35 cellular contexts compared by ENCODE assay signal in genomic region chr2:236219411-236219810, GRCh38. TPM values are rescaled to one million over a fixed set of nuclear protein-coding genes. Genes with fewer than 3 reads are reported as not detected.
"Had no signal": no experiment of that assay in that cellular context is flagged by ENCODE, and none has a peak within 500 bp of the region (broad histone marks: within the 10 kb centered on the region; RNA-seq: fewer than 3 reads in every experiment).

No MANE protein-coding gene starts in this region.

- H3K36me3 ChIP-seq: brain microvascular endothelial cell, gastrocnemius medialis had no signal

- H3K27ac Mint-ChIP-seq: activated CD4-positive, alpha-beta memory T cell treated with anti-CD3 and anti-CD28 coated beads, Interleukin-2, amount 10 ng/mL, durations not matched to agents 7 days and 5 days; activated CD4-positive, alpha-beta T cell treated with anti-CD3 and anti-CD28 coated beads, Interleukin-2, amount 10 ng/mL, durations not matched to agents 7 days and 5 days; activated naive CD8-positive, alpha-beta T cell; activated T-cell treated with anti-CD3 and anti-CD28 coated beads, Interleukin-2, amount 50 U/mL, for 24 hours; activated T-cell treated with anti-CD3 and anti-CD28 coated beads, Interleukin-2, amount 50 U/mL, for 72 hours; dendritic cell treated with granulocyte-macrophage colony-stimulating factor and Interleukin-4, amounts not matched to agents 40 ng/mL and 50 ng/mL, for 4 days; endodermal cell; T-helper 17 cell; T-helper 2 cell treated with Interferon-gamma antibody and Interleukin-4, amounts not matched to agents 5 μg/mL and 100 μg/mL, for 36 hours had no signal

- H3K4me3 Mint-ChIP-seq: activated CD4-positive, alpha-beta memory T cell treated with anti-CD3 and anti-CD28 coated beads, Interleukin-2, amount 10 ng/mL, durations not matched to agents 7 days and 5 days; activated CD4-positive, alpha-beta T cell treated with anti-CD3 and anti-CD28 coated beads, Interleukin-2, amount 10 ng/mL, durations not matched to agents 7 days and 5 days; activated naive CD8-positive, alpha-beta T cell; activated T-cell treated with anti-CD3 and anti-CD28 coated beads, Interleukin-2, amount 50 U/mL, for 24 hours; activated T-cell treated with anti-CD3 and anti-CD28 coated beads, Interleukin-2, amount 50 U/mL, for 72 hours; central memory CD8-positive, alpha-beta T cell; dendritic cell treated with granulocyte-macrophage colony-stimulating factor and Interleukin-4, amounts not matched to agents 40 ng/mL and 50 ng/mL, for 4 days; endodermal cell; T-helper 17 cell; T-helper 2 cell treated with Interferon-gamma antibody and Interleukin-4, amounts not matched to agents 5 μg/mL and 100 μg/mL, for 36 hours had no signal

- ATAC-seq: activated T-cell treated with anti-CD3 and anti-CD28 coated beads, Interleukin-2, amount 50 U/mL, for 72 hours; esophagus mucosa; foreskin keratinocyte; gastrocnemius medialis; T-helper 17 cell had no signal

- H3K4me1 Mint-ChIP-seq: activated CD4-positive, alpha-beta memory T cell treated with anti-CD3 and anti-CD28 coated beads, Interleukin-2, amount 10 ng/mL, durations not matched to agents 7 days and 5 days; activated CD4-positive, alpha-beta T cell treated with anti-CD3 and anti-CD28 coated beads, Interleukin-2, amount 10 ng/mL, durations not matched to agents 7 days and 5 days; central memory CD8-positive, alpha-beta T cell; endodermal cell had no signal

- H3K4me3 ChIP-seq: coronary artery, dorsolateral prefrontal cortex, gastrocnemius medialis had no signal

- DNase-seq: activated CD4-positive, alpha-beta memory T cell treated with anti-CD3 and anti-CD28 coated beads, Interleukin-2, amount 10 ng/mL, durations not matched to agents 7 days and 5 days; activated CD4-positive, alpha-beta T cell treated with anti-CD3 and anti-CD28 coated beads for 1 hour; activated CD4-positive, alpha-beta T cell treated with anti-CD3 and anti-CD28 coated beads for 4 hours; activated CD4-positive, alpha-beta T cell treated with anti-CD3 and anti-CD28 coated beads, Interleukin-2, amount 10 ng/mL, durations not matched to agents 7 days and 5 days; activated CD4-positive, alpha-beta T cell treated with anti-CD3 and anti-CD28 coated beads, Interleukin-2, amount 50 U/mL, for 4 hours; activated CD4-positive, CD25-positive, alpha-beta regulatory T cell; activated CD8-positive, alpha-beta memory T cell treated with anti-CD3 and anti-CD28 coated beads, Interleukin-2, amount 50 U/mL, for 48 hours; activated gamma-delta T cell treated with Interleukin-2 at 50 U/mL for 16 hours; activated naive CD4-positive, alpha-beta T cell treated with anti-CD3 and anti-CD28 coated beads, Interleukin-2, amount 50 U/mL, for 16 hours; activated naive CD4-positive, alpha-beta T cell treated with Interleukin-2 at 50 U/mL for 16 hours; activated T-cell treated with anti-CD3 and anti-CD28 coated beads for 4 hours; activated T-cell treated with anti-CD3 and anti-CD28 coated beads, Interleukin-2, amount 50 U/mL, for 24 hours; activated T-cell treated with anti-CD3 and anti-CD28 coated beads, Interleukin-2, amount 50 U/mL, for 72 hours; amniotic stem cell; anterior cingulate cortex; brain microvascular endothelial cell; dorsolateral prefrontal cortex; effector memory CD4-positive, alpha-beta T cell; endodermal cell; foreskin keratinocyte; gastrocnemius medialis; glutamatergic neuron; T-helper 1 cell; T-helper 17 cell had no signal

- H3K9me3 Mint-ChIP-seq: activated CD4-positive, alpha-beta memory T cell treated with anti-CD3 and anti-CD28 coated beads, Interleukin-2, amount 10 ng/mL, durations not matched to agents 7 days and 5 days; activated CD4-positive, alpha-beta T cell treated with anti-CD3 and anti-CD28 coated beads, Interleukin-2, amount 10 ng/mL, durations not matched to agents 7 days and 5 days; activated T-cell treated with anti-CD3 and anti-CD28 coated beads, Interleukin-2, amount 50 U/mL, for 24 hours; central memory CD8-positive, alpha-beta T cell; T-helper 2 cell treated with Interferon-gamma antibody and Interleukin-4, amounts not matched to agents 5 μg/mL and 100 μg/mL, for 36 hours had no signal

- H3K4me1 ChIP-seq: foreskin keratinocyte, gastrocnemius medialis had no signal

- H3K27me3 Mint-ChIP-seq: activated CD4-positive, alpha-beta memory T cell treated with anti-CD3 and anti-CD28 coated beads, Interleukin-2, amount 10 ng/mL, durations not matched to agents 7 days and 5 days had no signal

- H3K27me3 ChIP-seq: brain microvascular endothelial cell, gastrocnemius medialis had no signal

- H3K27ac ChIP-seq: brain microvascular endothelial cell, coronary artery, dorsolateral prefrontal cortex, foreskin keratinocyte, gastrocnemius medialis had no signal

RNA-seq across cellular contexts. Expression of gene ASB18, which starts 44.8 kb away (rescaled TPM):
- total RNA-seq: activated CD4-positive, alpha-beta memory T cell treated with anti-CD3 and anti-CD28 coated beads, Interleukin-2, amount 10 ng/mL, durations not matched to agents 7 days and 5 days; activated CD4-positive, alpha-beta T cell treated with anti-CD3 and anti-CD28 coated beads, Interleukin-2, amount 10 ng/mL, durations not matched to agents 7 days and 5 days; activated T-cell treated with anti-CD3 and anti-CD28 coated beads, Interleukin-2, amount 50 U/mL, for 72 hours; astrocyte; bronchial epithelial cell; endodermal cell; epithelial cell of proximal tubule; esophagus mucosa; foreskin keratinocyte; T-helper 17 cell had no signal
- polyA plus RNA-seq: adipose tissue, foreskin keratinocyte had no signal

RNA-seq across cellular contexts. Expression of gene GBX2, which starts 51.2 kb away (rescaled TPM):
- total RNA-seq: activated CD4-positive, alpha-beta memory T cell treated with anti-CD3 and anti-CD28 coated beads, Interleukin-2, amount 10 ng/mL, durations not matched to agents 7 days and 5 days; activated CD4-positive, alpha-beta T cell treated with anti-CD3 and anti-CD28 coated beads, Interleukin-2, amount 10 ng/mL, durations not matched to agents 7 days and 5 days; activated T-cell treated with anti-CD3 and anti-CD28 coated beads, Interleukin-2, amount 50 U/mL, for 72 hours; bronchial epithelial cell; cardiac septum; esophagus mucosa; gastrocnemius medialis; T-helper 17 cell had no signal
- polyA plus RNA-seq: adipose tissue had no signal
